Comparison of ENCODE assay signal across 1 cellular context in the genomic region with DNA sequence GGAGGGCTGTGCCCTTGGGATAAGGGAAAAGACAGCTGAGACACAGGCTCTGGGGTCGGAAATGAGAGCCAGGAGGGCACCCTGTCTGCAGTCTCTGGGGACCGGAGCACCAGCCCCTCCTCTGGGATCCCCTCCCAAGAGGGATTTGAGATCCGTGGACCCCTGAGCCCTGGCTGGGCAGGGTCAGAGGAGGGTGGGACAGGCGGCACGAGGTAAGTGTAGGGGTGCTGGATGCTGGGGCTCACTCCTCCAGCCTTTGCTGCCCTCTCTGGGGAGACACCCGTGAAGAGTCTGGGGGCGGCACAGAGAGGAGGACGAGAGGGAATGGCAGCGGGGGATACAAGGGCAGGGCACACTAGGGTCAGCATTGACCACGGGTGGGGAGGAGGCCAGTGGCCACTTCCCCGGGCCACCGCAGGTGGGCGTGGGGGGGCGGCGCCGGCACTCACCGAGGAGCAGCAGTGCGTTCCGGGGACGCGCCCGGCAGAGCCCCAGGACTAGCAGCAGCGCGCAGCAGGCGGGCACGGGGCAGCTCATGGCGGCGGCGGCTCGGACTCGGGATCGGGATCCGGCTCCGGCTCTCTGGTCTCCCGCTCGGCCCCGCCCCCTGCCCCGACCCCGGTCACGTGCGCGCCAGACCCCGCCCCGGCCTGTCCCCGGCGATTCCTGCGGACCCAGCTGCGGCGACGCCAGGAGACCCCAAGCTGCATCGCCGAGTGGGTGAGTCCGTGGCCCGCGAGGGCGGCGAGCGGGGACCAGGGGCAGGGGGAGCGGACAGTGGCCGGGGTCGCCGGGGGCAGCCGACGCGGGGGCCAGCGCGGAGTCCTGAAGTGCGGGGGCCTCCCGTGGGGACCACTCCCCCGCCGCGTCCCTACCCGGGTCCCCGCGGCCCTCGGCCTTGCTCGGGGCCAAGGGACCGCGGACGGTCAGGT.
TF ChIP-seq lines count a peak whose summit lies in the region.

A gene (minus strand): TSS at position 557 of the 932 bp plus-strand sequence. CDS start 20 bp downstream, at position 537.
A gene (plus strand): TSS at position 651 of the 932 bp plus-strand sequence. CDS start 1,134 bp downstream, outside the sequence.

TF ChIP-seq in HepG2, 621 proteins besides CTCF, POLR2A, EP300 and RAD21 (continued from another document and continues in another):
- TF ChIP-seq, protein P1, sequence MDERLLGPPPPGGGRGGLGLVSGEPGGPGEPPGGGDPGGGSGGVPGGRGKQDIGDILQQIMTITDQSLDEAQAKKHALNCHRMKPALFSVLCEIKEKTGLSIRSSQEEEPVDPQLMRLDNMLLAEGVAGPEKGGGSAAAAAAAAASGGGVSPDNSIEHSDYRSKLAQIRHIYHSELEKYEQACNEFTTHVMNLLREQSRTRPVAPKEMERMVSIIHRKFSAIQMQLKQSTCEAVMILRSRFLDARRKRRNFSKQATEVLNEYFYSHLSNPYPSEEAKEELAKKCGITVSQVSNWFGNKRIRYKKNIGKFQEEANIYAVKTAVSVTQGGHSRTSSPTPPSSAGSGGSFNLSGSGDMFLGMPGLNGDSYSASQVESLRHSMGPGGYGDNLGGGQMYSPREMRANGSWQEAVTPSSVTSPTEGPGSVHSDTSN (CRISPR knock-in tag; IDR thresholded peaks at IDR 0.05) = no peak
- peak; percentile 10; the same call in 1 of the 2 replicates for TF ChIP-seq STAG1 (CRISPR knock-in tag; IDR thresholded peaks at IDR 0.05)
- TF ChIP-seq ZNF441 (CRISPR knock-in tag; IDR thresholded peaks at IDR 0.05; ENCODE audit: borderline replicate concordance) = no peak
- TF ChIP-seq RFX5 (IDR thresholded peaks at IDR 0.05; ENCODE audit: low read depth, low read length) = no peak
- TF ChIP-seq HIVEP1 (CRISPR knock-in tag; IDR thresholded peaks at IDR 0.05) = no peak; the same call in 1 of the 2 replicates
- TF ChIP-seq, protein P2, sequence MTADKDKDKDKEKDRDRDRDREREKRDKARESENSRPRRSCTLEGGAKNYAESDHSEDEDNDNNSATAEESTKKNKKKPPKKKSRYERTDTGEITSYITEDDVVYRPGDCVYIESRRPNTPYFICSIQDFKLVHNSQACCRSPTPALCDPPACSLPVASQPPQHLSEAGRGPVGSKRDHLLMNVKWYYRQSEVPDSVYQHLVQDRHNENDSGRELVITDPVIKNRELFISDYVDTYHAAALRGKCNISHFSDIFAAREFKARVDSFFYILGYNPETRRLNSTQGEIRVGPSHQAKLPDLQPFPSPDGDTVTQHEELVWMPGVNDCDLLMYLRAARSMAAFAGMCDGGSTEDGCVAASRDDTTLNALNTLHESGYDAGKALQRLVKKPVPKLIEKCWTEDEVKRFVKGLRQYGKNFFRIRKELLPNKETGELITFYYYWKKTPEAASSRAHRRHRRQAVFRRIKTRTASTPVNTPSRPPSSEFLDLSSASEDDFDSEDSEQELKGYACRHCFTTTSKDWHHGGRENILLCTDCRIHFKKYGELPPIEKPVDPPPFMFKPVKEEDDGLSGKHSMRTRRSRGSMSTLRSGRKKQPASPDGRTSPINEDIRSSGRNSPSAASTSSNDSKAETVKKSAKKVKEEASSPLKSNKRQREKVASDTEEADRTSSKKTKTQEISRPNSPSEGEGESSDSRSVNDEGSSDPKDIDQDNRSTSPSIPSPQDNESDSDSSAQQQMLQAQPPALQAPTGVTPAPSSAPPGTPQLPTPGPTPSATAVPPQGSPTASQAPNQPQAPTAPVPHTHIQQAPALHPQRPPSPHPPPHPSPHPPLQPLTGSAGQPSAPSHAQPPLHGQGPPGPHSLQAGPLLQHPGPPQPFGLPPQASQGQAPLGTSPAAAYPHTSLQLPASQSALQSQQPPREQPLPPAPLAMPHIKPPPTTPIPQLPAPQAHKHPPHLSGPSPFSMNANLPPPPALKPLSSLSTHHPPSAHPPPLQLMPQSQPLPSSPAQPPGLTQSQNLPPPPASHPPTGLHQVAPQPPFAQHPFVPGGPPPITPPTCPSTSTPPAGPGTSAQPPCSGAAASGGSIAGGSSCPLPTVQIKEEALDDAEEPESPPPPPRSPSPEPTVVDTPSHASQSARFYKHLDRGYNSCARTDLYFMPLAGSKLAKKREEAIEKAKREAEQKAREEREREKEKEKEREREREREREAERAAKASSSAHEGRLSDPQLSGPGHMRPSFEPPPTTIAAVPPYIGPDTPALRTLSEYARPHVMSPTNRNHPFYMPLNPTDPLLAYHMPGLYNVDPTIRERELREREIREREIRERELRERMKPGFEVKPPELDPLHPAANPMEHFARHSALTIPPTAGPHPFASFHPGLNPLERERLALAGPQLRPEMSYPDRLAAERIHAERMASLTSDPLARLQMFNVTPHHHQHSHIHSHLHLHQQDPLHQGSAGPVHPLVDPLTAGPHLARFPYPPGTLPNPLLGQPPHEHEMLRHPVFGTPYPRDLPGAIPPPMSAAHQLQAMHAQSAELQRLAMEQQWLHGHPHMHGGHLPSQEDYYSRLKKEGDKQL (CRISPR knock-in tag; IDR thresholded peaks at IDR 0.05; ENCODE audit: low read depth) = no peak
- no peak for TF ChIP-seq ZKSCAN8 (CRISPR knock-in tag; IDR thresholded peaks at IDR 0.05; ENCODE audit: borderline replicate concordance)
- TF ChIP-seq NFE2 (CRISPR knock-in tag; IDR thresholded peaks at IDR 0.05) = no peak
- TF ChIP-seq MBNL3 (CRISPR knock-in tag; conservative IDR thresholded peaks at IDR 0.05) = no peak
- TF ChIP-seq GATA4 (IDR thresholded peaks at IDR 0.05; ENCODE audit: borderline replicate concordance, low read depth) = no peak
- no peak for TF ChIP-seq REPIN1 (CRISPR knock-in tag; IDR thresholded peaks at IDR 0.05; ENCODE audit: borderline replicate concordance, low read depth)
- TF ChIP-seq, protein P3, sequence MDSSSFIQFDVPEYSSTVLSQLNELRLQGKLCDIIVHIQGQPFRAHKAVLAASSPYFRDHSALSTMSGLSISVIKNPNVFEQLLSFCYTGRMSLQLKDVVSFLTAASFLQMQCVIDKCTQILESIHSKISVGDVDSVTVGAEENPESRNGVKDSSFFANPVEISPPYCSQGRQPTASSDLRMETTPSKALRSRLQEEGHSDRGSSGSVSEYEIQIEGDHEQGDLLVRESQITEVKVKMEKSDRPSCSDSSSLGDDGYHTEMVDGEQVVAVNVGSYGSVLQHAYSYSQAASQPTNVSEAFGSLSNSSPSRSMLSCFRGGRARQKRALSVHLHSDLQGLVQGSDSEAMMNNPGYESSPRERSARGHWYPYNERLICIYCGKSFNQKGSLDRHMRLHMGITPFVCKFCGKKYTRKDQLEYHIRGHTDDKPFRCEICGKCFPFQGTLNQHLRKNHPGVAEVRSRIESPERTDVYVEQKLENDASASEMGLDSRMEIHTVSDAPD (CRISPR knock-in tag; IDR thresholded peaks at IDR 0.05) = no peak
- no peak; the same call in 1 of the 2 replicates for TF ChIP-seq ZNF850 (CRISPR knock-in tag; conservative IDR thresholded peaks at IDR 0.05)
- TF ChIP-seq CHD4 (IDR thresholded peaks at IDR 0.05; ENCODE audit: borderline replicate concordance, low read length) = no peak
- TF ChIP-seq, protein P4, sequence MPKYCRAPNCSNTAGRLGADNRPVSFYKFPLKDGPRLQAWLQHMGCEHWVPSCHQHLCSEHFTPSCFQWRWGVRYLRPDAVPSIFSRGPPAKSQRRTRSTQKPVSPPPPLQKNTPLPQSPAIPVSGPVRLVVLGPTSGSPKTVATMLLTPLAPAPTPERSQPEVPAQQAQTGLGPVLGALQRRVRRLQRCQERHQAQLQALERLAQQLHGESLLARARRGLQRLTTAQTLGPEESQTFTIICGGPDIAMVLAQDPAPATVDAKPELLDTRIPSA (CRISPR knock-in tag; IDR thresholded peaks at IDR 0.05; ENCODE audit: borderline replicate concordance) = no peak
- no peak for TF ChIP-seq ELF3 (CRISPR knock-in tag; IDR thresholded peaks at IDR 0.05)
- peak; percentile 48; the same call in 1 of the 2 replicates for TF ChIP-seq RFXAP (CRISPR knock-in tag; IDR thresholded peaks at IDR 0.05; ENCODE audit: borderline replicate concordance)
- TF ChIP-seq HMG20A (CRISPR knock-in tag; IDR thresholded peaks at IDR 0.05; ENCODE audit: borderline replicate concordance) = no peak
- TF ChIP-seq ZNF207 (IDR thresholded peaks at IDR 0.05; ENCODE audit: borderline replicate concordance) = no peak
- no peak for TF ChIP-seq SMAD3 (CRISPR knock-in tag; IDR thresholded peaks at IDR 0.05)
- TF ChIP-seq ZNF501 (CRISPR knock-in tag; IDR thresholded peaks at IDR 0.05) = peak; percentile 59
- TF ChIP-seq ZNF326 (CRISPR knock-in tag; IDR thresholded peaks at IDR 0.05; ENCODE audit: borderline replicate concordance) = no peak
- TF ChIP-seq ZNF546 (CRISPR knock-in tag; conservative IDR thresholded peaks at IDR 0.05) = 0 out of 2 replicates have a peak, but pooled peaks have one; percentile 45
- TF ChIP-seq, protein P5, sequence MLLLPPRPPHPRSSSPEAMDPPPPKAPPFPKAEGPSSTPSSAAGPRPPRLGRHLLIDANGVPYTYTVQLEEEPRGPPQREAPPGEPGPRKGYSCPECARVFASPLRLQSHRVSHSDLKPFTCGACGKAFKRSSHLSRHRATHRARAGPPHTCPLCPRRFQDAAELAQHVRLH (CRISPR knock-in tag; IDR thresholded peaks at IDR 0.05; ENCODE audit: borderline replicate concordance, low read depth) = no peak; the same call in 1 of the 2 replicates
- TF ChIP-seq ZNF562 (CRISPR knock-in tag; IDR thresholded peaks at IDR 0.05; ENCODE audit: borderline replicate concordance) = no peak
- no peak for TF ChIP-seq ZNF577 (CRISPR knock-in tag; IDR thresholded peaks at IDR 0.05; ENCODE audit: borderline replicate concordance, low read depth)
- no peak for TF ChIP-seq CHD2 (IDR thresholded peaks at IDR 0.05; ENCODE audit: low read depth, low read length)
- TF ChIP-seq, protein P6, sequence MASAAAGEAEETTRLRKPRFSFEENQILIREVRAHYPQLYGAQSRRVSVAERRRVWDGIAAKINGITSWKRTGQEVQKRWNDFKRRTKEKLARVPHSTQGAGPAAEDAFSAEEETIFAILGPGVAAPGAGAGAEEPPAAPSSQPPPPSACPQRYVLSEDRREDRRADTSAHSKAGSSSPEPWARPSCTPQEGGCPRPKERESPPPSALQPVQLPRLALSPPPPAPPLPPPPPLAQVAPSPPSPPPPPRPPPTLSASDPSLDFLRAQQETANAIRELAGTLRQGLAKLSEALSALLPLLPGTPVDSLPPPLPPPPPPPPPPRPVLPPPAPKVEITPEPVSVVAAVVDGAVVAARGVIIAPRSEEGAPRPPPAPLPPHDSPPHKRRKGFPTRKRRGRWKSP (CRISPR knock-in tag; IDR thresholded peaks at IDR 0.05) = 0 out of 2 replicates have a peak, but pooled peaks have one; percentile 74
- TF ChIP-seq, protein P7, sequence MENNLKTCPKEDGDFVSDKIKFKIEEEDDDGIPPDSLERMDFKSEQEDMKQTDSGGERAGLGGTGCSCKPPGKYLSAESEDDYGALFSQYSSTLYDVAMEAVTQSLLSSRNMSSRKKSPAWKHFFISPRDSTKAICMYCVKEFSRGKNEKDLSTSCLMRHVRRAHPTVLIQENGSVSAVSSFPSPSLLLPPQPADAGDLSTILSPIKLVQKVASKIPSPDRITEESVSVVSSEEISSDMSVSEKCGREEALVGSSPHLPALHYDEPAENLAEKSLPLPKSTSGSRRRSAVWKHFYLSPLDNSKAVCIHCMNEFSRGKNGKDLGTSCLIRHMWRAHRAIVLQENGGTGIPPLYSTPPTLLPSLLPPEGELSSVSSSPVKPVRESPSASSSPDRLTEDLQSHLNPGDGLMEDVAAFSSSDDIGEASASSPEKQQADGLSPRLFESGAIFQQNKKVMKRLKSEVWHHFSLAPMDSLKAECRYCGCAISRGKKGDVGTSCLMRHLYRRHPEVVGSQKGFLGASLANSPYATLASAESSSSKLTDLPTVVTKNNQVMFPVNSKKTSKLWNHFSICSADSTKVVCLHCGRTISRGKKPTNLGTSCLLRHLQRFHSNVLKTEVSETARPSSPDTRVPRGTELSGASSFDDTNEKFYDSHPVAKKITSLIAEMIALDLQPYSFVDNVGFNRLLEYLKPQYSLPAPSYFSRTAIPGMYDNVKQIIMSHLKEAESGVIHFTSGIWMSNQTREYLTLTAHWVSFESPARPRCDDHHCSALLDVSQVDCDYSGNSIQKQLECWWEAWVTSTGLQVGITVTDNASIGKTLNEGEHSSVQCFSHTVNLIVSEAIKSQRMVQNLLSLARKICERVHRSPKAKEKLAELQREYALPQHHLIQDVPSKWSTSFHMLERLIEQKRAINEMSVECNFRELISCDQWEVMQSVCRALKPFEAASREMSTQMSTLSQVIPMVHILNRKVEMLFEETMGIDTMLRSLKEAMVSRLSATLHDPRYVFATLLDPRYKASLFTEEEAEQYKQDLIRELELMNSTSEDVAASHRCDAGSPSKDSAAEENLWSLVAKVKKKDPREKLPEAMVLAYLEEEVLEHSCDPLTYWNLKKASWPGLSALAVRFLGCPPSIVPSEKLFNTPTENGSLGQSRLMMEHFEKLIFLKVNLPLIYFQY (CRISPR knock-in tag; IDR thresholded peaks at IDR 0.05; ENCODE audit: borderline replicate concordance) = no peak
- TF ChIP-seq, protein P8, sequence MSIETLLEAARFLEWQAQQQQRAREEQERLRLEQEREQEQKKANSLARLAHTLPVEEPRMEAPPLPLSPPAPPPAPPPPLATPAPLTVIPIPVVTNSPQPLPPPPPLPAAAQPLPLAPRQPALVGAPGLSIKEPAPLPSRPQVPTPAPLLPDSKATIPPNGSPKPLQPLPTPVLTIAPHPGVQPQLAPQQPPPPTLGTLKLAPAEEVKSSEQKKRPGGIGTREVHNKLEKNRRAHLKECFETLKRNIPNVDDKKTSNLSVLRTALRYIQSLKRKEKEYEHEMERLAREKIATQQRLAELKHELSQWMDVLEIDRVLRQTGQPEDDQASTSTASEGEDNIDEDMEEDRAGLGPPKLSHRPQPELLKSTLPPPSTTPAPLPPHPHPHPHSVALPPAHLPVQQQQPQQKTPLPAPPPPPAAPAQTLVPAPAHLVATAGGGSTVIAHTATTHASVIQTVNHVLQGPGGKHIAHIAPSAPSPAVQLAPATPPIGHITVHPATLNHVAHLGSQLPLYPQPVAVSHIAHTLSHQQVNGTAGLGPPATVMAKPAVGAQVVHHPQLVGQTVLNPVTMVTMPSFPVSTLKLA (IDR thresholded peaks at IDR 0.05) = no peak
- peak; percentile 27 for TF ChIP-seq ZNF883 (CRISPR knock-in tag; IDR thresholded peaks at IDR 0.05; ENCODE audit: not compliant biosample characterization)
- TF ChIP-seq RXRA (CRISPR knock-in tag; IDR thresholded peaks at IDR 0.05) = no peak; the same call in 1 of the 2 replicates
- no peak for TF ChIP-seq ZFP62 (CRISPR knock-in tag; IDR thresholded peaks at IDR 0.05)
- no peak for TF ChIP-seq RAD51 (IDR thresholded peaks at IDR 0.05; ENCODE audit: borderline replicate concordance)
- no peak for TF ChIP-seq ZNF672 (CRISPR knock-in tag; IDR thresholded peaks at IDR 0.05)
- 0 out of 2 replicates have a peak, but pooled peaks have one; percentile 55 for TF ChIP-seq SMAD9 (CRISPR knock-in tag; IDR thresholded peaks at IDR 0.05)
- no peak; the same call in 1 of the 2 replicates for TF ChIP-seq EED (CRISPR knock-in tag; IDR thresholded peaks at IDR 0.05)
- peak; percentile 84 for TF ChIP-seq KMT2A (CRISPR knock-in tag; IDR thresholded peaks at IDR 0.05)
- TF ChIP-seq ONECUT2 (CRISPR knock-in tag; IDR thresholded peaks at IDR 0.05) = no peak
- 0 out of 2 replicates have a peak, but pooled peaks have one; percentile 17 for TF ChIP-seq KAT8 (CRISPR knock-in tag; IDR thresholded peaks at IDR 0.05)
- TF ChIP-seq, protein P9, sequence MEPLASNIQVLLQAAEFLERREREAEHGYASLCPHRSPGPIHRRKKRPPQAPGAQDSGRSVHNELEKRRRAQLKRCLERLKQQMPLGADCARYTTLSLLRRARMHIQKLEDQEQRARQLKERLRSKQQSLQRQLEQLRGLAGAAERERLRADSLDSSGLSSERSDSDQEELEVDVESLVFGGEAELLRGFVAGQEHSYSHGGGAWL (CRISPR knock-in tag; IDR thresholded peaks at IDR 0.05) = peak; percentile 92
